10 cellular contexts compared by ENCODE assay signal in genomic region chr13:46605824-46606554, GRCh38.
DNase-seq lines count a peak whose midpoint lies in the region; ATAC-seq lines count a peak whose summit lies in the region.
"Had no signal": no experiment of that assay in that cellular context is flagged by ENCODE, and none has a peak within 500 bp of the region (broad histone marks: within the 10 kb centered on the region; RNA-seq: fewer than 3 reads in every experiment).

No MANE protein-coding gene starts in this region.

- H3K9me3 Mint-ChIP-seq in activated naive CD8-positive, alpha-beta T cell (ENCODE audit: low read depth): no peaks in the 10 kb centered on the region
- H3K9me3 Mint-ChIP-seq in stimulated activated naive CD8-positive, alpha-beta T cell treated with anti-CD3 and anti-CD28 coated beads, Interleukin-15, Interleukin-2, amounts not matched to agents 100 ng/mL and 50 ng/mL, for 24 hours: no peaks in the 10 kb centered on the region
- H3K9me3 Mint-ChIP-seq: T-cell had no signal

- no peak overlapping the region for H3K4me3 Mint-ChIP-seq in activated naive CD8-positive, alpha-beta T cell
- H3K4me3 Mint-ChIP-seq in stimulated activated naive CD8-positive, alpha-beta T cell treated with anti-CD3 and anti-CD28 coated beads, Interleukin-15, Interleukin-2, amounts not matched to agents 100 ng/mL and 50 ng/mL, for 24 hours: peak overlapping the region; percentile 45

- ATAC-seq in activated CD4-positive, CD25-positive, alpha-beta regulatory T cell treated with anti-CD3 and anti-CD28 coated beads, Interleukin-2, amount 50 U/mL, for 24 hours: peak; percentile 52 to 60
- peak; percentile 44 for ATAC-seq in HG02973 (IDR thresholded peaks at IDR 0.05; ENCODE audit: unreplicated experiment)
- ATAC-seq: T-cell had no signal

- H3K4me1 Mint-ChIP-seq in activated naive CD8-positive, alpha-beta T cell (ENCODE audit: low read depth): peaks cover 64% of the 10 kb centered on the region
- peaks cover 81% of the 10 kb centered on the region for H3K4me1 Mint-ChIP-seq in stimulated activated naive CD8-positive, alpha-beta T cell treated with anti-CD3 and anti-CD28 coated beads, Interleukin-15, Interleukin-2, amounts not matched to agents 100 ng/mL and 50 ng/mL, for 24 hours (ENCODE audit: low read depth)

- DNase-seq in activated CD4-positive, CD25-positive, alpha-beta regulatory T cell (lab: John Stamatoyannopoulos, UW): no peak
- DNase-seq in stimulated activated naive CD4-positive, alpha-beta T cell (lab: John Stamatoyannopoulos, UW): no peak
- DNase-seq in NCI-H82 (lab: John Stamatoyannopoulos, UW) (no peak), retina (no peak)
- DNase-seq: colonic mucosa, T-cell had no signal

- H3K36me3 Mint-ChIP-seq in activated naive CD8-positive, alpha-beta T cell: no peaks in the 10 kb centered on the region
- no peaks in the 10 kb centered on the region for H3K36me3 Mint-ChIP-seq in stimulated activated naive CD8-positive, alpha-beta T cell treated with anti-CD3 and anti-CD28 coated beads, Interleukin-15, Interleukin-2, amounts not matched to agents 100 ng/mL and 50 ng/mL, for 24 hours (ENCODE audit: low read depth)
- H3K36me3 Mint-ChIP-seq: T-cell had no signal

- H3K27me3 Mint-ChIP-seq in activated naive CD8-positive, alpha-beta T cell: no peaks in the 10 kb centered on the region
- H3K27me3 Mint-ChIP-seq in stimulated activated naive CD8-positive, alpha-beta T cell treated with anti-CD3 and anti-CD28 coated beads, Interleukin-15, Interleukin-2, amounts not matched to agents 100 ng/mL and 50 ng/mL, for 24 hours: no peaks in the 10 kb centered on the region
- H3K27me3 Mint-ChIP-seq: T-cell had no signal

- H3K27ac Mint-ChIP-seq in activated naive CD8-positive, alpha-beta T cell: peak overlapping the region; percentile 48
- peak overlapping the region; percentile 85 for H3K27ac Mint-ChIP-seq in stimulated activated naive CD8-positive, alpha-beta T cell treated with anti-CD3 and anti-CD28 coated beads, Interleukin-15, Interleukin-2, amounts not matched to agents 100 ng/mL and 50 ng/mL, for 24 hours
- H3K27ac Mint-ChIP-seq: T-cell had no signal
